In the genomic region with DNA sequence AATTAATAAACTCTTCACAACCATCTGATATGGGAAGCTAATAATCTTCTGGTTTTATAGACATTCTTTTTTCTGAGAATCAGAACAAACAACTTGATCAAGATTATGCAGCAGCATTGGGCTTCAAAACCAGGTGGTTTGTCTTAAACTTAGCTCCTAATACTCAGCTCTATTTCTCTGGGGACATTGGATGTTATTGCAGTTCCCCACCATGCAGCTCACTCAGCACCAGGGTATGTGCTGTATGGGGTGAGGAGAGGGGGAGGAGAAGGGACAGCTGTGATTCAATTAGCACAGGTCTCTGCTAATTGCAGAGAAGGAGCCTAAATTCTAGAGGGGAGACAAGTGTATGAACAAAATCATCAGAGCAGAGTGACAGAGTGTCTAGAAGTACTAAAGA, we compare ENCODE assay signal across 19 cellular contexts.
"Had no signal": no experiment of that assay in that cellular context is flagged by ENCODE, and none has a peak within 500 bp of the region (broad histone marks: within the 10 kb centered on the region; RNA-seq: fewer than 3 reads in every experiment).

No MANE protein-coding gene starts in this region.

- ATAC-seq: activated naive CD4-positive, alpha-beta T cell treated with anti-CD3 and anti-CD28 coated beads, Interleukin-2, amount 50 U/mL, for 72 hours; activated T-helper 17 cell treated with anti-CD3 and anti-CD28 coated beads, Interleukin-2, amount 50 U/mL, for 72 hours; left colon; WTC11 had no signal

- H3K27me3 Mint-ChIP-seq: activated T-cell treated with anti-CD3 and anti-CD28 coated beads, Interleukin-2, amount 50 U/mL, for 24 hours; memory B cell had no signal

- H3K36me3 ChIP-seq: adrenal gland, colonic mucosa, esophagus squamous epithelium, neural progenitor cell had no signal

- H3K27ac ChIP-seq: colonic mucosa, neural progenitor cell had no signal

- DNase-seq: activated CD4-positive, alpha-beta T cell treated with anti-CD3 and anti-CD28 coated beads, Interleukin-2, amount 50 U/mL, for 4 hours; activated CD8-positive, alpha-beta memory T cell treated with anti-CD3 and anti-CD28 coated beads for 24 hours; activated CD8-positive, alpha-beta memory T cell treated with anti-CD3 and anti-CD28 coated beads, Interleukin-2, amount 50 U/mL, for 4 hours; activated T-cell treated with anti-CD3 and anti-CD28 coated beads, Interleukin-2, amount 50 U/mL, for 24 hours; colonic mucosa; esophagus squamous epithelium; left colon; retina; stimulated activated CD4-positive, alpha-beta T cell treated with anti-CD3 and anti-CD28 coated beads, Interleukin-4, amount 100 ng/mL, for 24 hours; stimulated activated naive CD4-positive, alpha-beta T cell treated with Interleukin-2 at 50 U/mL for 16 hours had no signal

- H3K9ac ChIP-seq: neural progenitor cell had no signal

- H3K9me3 Mint-ChIP-seq: activated T-cell treated with anti-CD3 and anti-CD28 coated beads, Interleukin-2, amount 50 U/mL, for 24 hours; activated T-helper 17 cell treated with anti-CD3 and anti-CD28 coated beads, Interleukin-2, amount 50 U/mL, for 72 hours; memory B cell; neural progenitor cell; WTC11 had no signal

- H3K4me1 ChIP-seq: colonic mucosa, neural progenitor cell had no signal

- H3K27me3 ChIP-seq: adrenal gland, colonic mucosa, esophagus squamous epithelium, neural progenitor cell had no signal

- H3K4me3 Mint-ChIP-seq: activated T-cell treated with anti-CD3 and anti-CD28 coated beads, Interleukin-2, amount 50 U/mL, for 24 hours; activated T-helper 17 cell treated with anti-CD3 and anti-CD28 coated beads, Interleukin-2, amount 50 U/mL, for 72 hours; central memory CD8-positive, alpha-beta T cell; memory B cell; neural progenitor cell; WTC11 had no signal

- H3K9me3 ChIP-seq: adrenal gland, colonic mucosa, esophagus squamous epithelium, mucosa of descending colon had no signal

- H3K36me3 Mint-ChIP-seq: activated naive CD4-positive, alpha-beta T cell treated with anti-CD3 and anti-CD28 coated beads, Interleukin-2, amount 50 U/mL, for 72 hours; memory B cell; neural progenitor cell; WTC11 had no signal

- H3K4me2 ChIP-seq: neural progenitor cell had no signal

- H3K4me1 Mint-ChIP-seq: activated T-helper 17 cell treated with anti-CD3 and anti-CD28 coated beads, Interleukin-2, amount 50 U/mL, for 72 hours; central memory CD8-positive, alpha-beta T cell; memory B cell; WTC11 had no signal

- H3K4me3 ChIP-seq: adrenal gland, colonic mucosa, esophagus squamous epithelium, mucosa of descending colon, neural progenitor cell had no signal

- H2AFZ ChIP-seq: neural progenitor cell had no signal

- H3K27ac Mint-ChIP-seq: activated naive CD4-positive, alpha-beta T cell treated with anti-CD3 and anti-CD28 coated beads, Interleukin-2, amount 50 U/mL, for 72 hours; activated T-cell treated with anti-CD3 and anti-CD28 coated beads, Interleukin-2, amount 50 U/mL, for 24 hours; activated T-helper 17 cell treated with anti-CD3 and anti-CD28 coated beads, Interleukin-2, amount 50 U/mL, for 72 hours; memory B cell; neural progenitor cell; progenitor cell of endocrine pancreas; WTC11 had no signal
